Comparison of ENCODE assay signal across 24 cellular contexts in genomic region chr6:111337715-111338333, GRCh38.
DNase-seq lines count a peak whose midpoint lies in the region; ATAC-seq, FAIRE-seq and TF ChIP-seq lines count a peak whose summit lies in the region.
"Had no signal": no experiment of that assay in that cellular context is flagged by ENCODE, and none has a peak within 500 bp of the region (broad histone marks: within the 10 kb centered on the region; RNA-seq: fewer than 3 reads in every experiment).

No MANE protein-coding gene starts in this region.

- H3K4me3 Mint-ChIP-seq in WTC11, result no peak overlapping the region
- H3K4me3 Mint-ChIP-seq: CD4-positive, CD25-positive, alpha-beta regulatory T cell; IgD-negative memory B cell had no signal

- no peaks in the 10 kb centered on the region for H3K79me2 ChIP-seq in HepG2 (ENCODE audit: insufficient read depth, low read length)

- H3K27ac ChIP-seq in HepG2 (ENCODE audit: extremely low read length, insufficient read depth, low read length) (peak overlapping the region; percentile 10), small intestine (ENCODE audit: low read depth in 1 of 2, low read length in 1 of 2) (no peak overlapping the region)
- H3K27ac ChIP-seq: BLaER1, RWPE1 had no signal

- H3K4me1 ChIP-seq in HepG2 (ENCODE audit: insufficient read depth, low read length) (peaks cover 8% of the 10 kb centered on the region), small intestine (ENCODE audit: control insufficient read depth in 2 of 2, insufficient read depth in 1 of 2, low read depth in 1 of 2, low read length in 1 of 2) (no peaks in the 10 kb centered on the region)
- H3K4me1 ChIP-seq: BLaER1 had no signal

- no peak overlapping the region for H2AFZ ChIP-seq in HepG2 (ENCODE audit: low read length)

- H3K9me3 ChIP-seq in HepG2 (ENCODE audit: low read length) (no peaks in the 10 kb centered on the region), small intestine (ENCODE audit: control insufficient read depth, low read depth) (no peaks in the 10 kb centered on the region)
- H3K9me3 ChIP-seq: BLaER1 had no signal

- TF ChIP-seq CTCF in WTC11 (IDR thresholded peaks at IDR 0.05) (no peak), HepG2 (CRISPR knock-in tag; IDR thresholded peaks at IDR 0.05) (no peak)

- no TSS peak for BruUV-seq in HepG2 (replicated peaks; lab: Mats Ljungman, UMichigan)

- DNase-seq in GM12891 (ENCODE audit: insufficient read length, low spot score) (no peak), WTC11 (ENCODE audit: low spot score) (no peak), HepG2 (ENCODE audit: low spot score) (peak; percentile 16), small intestine (peak; percentile 58), NCI-H1105 treated with DMSO at 0.1 percent for 48 hours (lab: John Stamatoyannopoulos, UW) (no peak), Ammon's horn (ENCODE audit: low spot score) (no peak)
- DNase-seq: 8988T; CD4-positive, CD25-positive, alpha-beta regulatory T cell; DMS153; DND-41; NCI-H1048; NCI-H1417 treated with DMSO at 0.1 percent for 48 hours; NCI-H1694 treated with DMSO at 0.1 percent for 48 hours; NCI-H2081; NCI-H226; NCI-H510A; NCI-H69; SHP77 had no signal

- no peaks in the 10 kb centered on the region for H4K20me1 ChIP-seq in HepG2 (ENCODE audit: insufficient read depth, low read length)
- H4K20me1 ChIP-seq: BLaER1 had no signal

- no peak for TF ChIP-seq POLR2A in GM12891 (IDR thresholded peaks at IDR 0.05; ENCODE audit: low read depth, low read length)
- no peak for TF ChIP-seq POLR2A in HepG2 (IDR thresholded peaks at IDR 0.05; ENCODE audit: insufficient read depth in 1 of 2, low read depth in 2 of 2, low read length in 2 of 2)

- POLR2A ChIA-PET in WTC11 (lab: Charles Lee), result no interaction called here
- POLR2A ChIA-PET in HepG2 (lab: Yijun Ruan, JAX), result no interaction called here

- H3K27me3 ChIP-seq in HepG2 (ENCODE audit: control insufficient read depth in 1 of 2, insufficient read depth in 2 of 2, low read length in 2 of 2) (no peaks in the 10 kb centered on the region), small intestine (ENCODE audit: control insufficient read depth in 2 of 2, insufficient read depth in 2 of 2, low read length in 2 of 2) (no peaks in the 10 kb centered on the region)
- H3K27me3 ChIP-seq: BLaER1 had no signal

- H3K9me3 Mint-ChIP-seq in WTC11, result no peaks in the 10 kb centered on the region
- H3K9me3 Mint-ChIP-seq: CD4-positive, CD25-positive, alpha-beta regulatory T cell; IgD-negative memory B cell had no signal

- FAIRE-seq in GM12891 (lab: Jason Lieb, UNC) (peak; percentile 13), HepG2 (lab: Jason Lieb, UNC) (no peak), small intestine (lab: Jason Lieb, UNC) (no peak)
- FAIRE-seq: H54 had no signal

- H3K4me1 Mint-ChIP-seq in WTC11, result peaks cover 11% of the 10 kb centered on the region

- H3K4me3 ChIP-seq in HepG2 (replicated peaks in 1 of 3; ENCODE audit: insufficient read depth in 1 of 3, low read depth in 2 of 3, low read length in 3 of 3) (no peak overlapping the region), small intestine (ENCODE audit: low read depth in 1 of 2, low read length in 2 of 2) (no peak overlapping the region)
- H3K4me3 ChIP-seq: BLaER1 had no signal

- H3K4me2 ChIP-seq in HepG2 (ENCODE audit: low read depth, low read length), result no peak overlapping the region
- H3K4me2 ChIP-seq: BLaER1 had no signal

- no peak for ATAC-seq in WTC11
- ATAC-seq in HepG2, result peak; percentile 81
- ATAC-seq in HG02973 (IDR thresholded peaks at IDR 0.05; ENCODE audit: unreplicated experiment), result no peak
- ATAC-seq: Panc1 had no signal

- H3K36me3 ChIP-seq in HepG2 (replicated peaks in 1 of 2; ENCODE audit: control insufficient read depth in 1 of 2, insufficient read depth in 2 of 2, low read length in 2 of 2), result peaks cover 4 to 14% of the 10 kb centered on the region in 2 experiments; a peak in 4 of 5 replicates
- no peaks in the 10 kb centered on the region for H3K36me3 ChIP-seq in small intestine (ENCODE audit: control insufficient read depth in 2 of 2, insufficient read depth in 2 of 2, low read length in 2 of 2)

- in situ Hi-C loops in HepG2 (cut with HindIII; ENCODE audit: extremely low pct_ligation_motif_present, low pct_unique_long_range_greater_than_20kb), result no loop called here

- CTCF ChIA-PET in WTC11 (lab: Charles Lee) (interaction anchor here (1.4 kb wide), 1 partner anchor 24 kb away, joined by 4 read pairs; no protein-coding TSS in a partner anchor), HepG2 (lab: Yijun Ruan, JAX; ENCODE audit: low intra/inter-chr PET ratio, low total read pairs) (no interaction called here)

- peak overlapping the region; percentile 47; the same call in 1 of the 2 replicates for H3K27ac Mint-ChIP-seq in WTC11

- H3K9ac ChIP-seq in HepG2 (ENCODE audit: insufficient read depth, low read depth, low read length), result no peak overlapping the region
- H3K9ac ChIP-seq: BLaER1 had no signal

- WGBS in HepG2 (ENCODE audit: low lambda C conversion rate), result 89% methylated on average over 3 of the region's 3 CpGs
- 42 to 70% (median 42%) methylated on average over 3 of the region's 3 CpGs for WGBS in small intestine, 3 donors

- H3K36me3 Mint-ChIP-seq in WTC11, result no peaks in the 10 kb centered on the region

- TF ChIP-seq RAD21 in HepG2 (CRISPR knock-in tag; IDR thresholded peaks at IDR 0.05), result no peak

- TF ChIP-seq EP300 in HepG2 (IDR thresholded peaks at IDR 0.05; ENCODE audit: low read depth in 2 of 2, low read length in 2 of 2) (no peak), HepG2 (CRISPR knock-in tag; IDR thresholded peaks at IDR 0.05; ENCODE audit: borderline replicate concordance) (no peak)

- H3K27me3 Mint-ChIP-seq in WTC11 (ENCODE audit: low read depth), result no peaks in the 10 kb centered on the region
- H3K27me3 Mint-ChIP-seq: CD4-positive, CD25-positive, alpha-beta regulatory T cell; IgD-negative memory B cell had no signal

- intact Hi-C loops in HepG2 (cut with micrococcal nuclease; ENCODE audit: unreplicated experiment), result no loop called here

TF ChIP-seq in GM12891, 5 proteins besides CTCF, POLR2A, EP300 and RAD21:
- TF ChIP-seq SPI1 (IDR thresholded peaks at IDR 0.05; ENCODE audit: low read depth, low read length) (no peak), POU2F2 (IDR thresholded peaks at IDR 0.05; ENCODE audit: low read depth, low read length) (no peak), TAF1 (IDR thresholded peaks at IDR 0.05; ENCODE audit: low read depth, low read length) (no peak), PAX5 (IDR thresholded peaks at IDR 0.05; ENCODE audit: insufficient read depth, low read length, severe bottlenecking) (no peak)

TF ChIP-seq in WTC11, 78 proteins besides CTCF, POLR2A, EP300 and RAD21:
- TF ChIP-seq FOXP1 (CRISPR knock-in tag; IDR thresholded peaks at IDR 0.05; ENCODE audit: borderline replicate concordance) (no peak), MXD4 (CRISPR knock-in tag; IDR thresholded peaks at IDR 0.05; ENCODE audit: borderline replicate concordance) (no peak)

TF ChIP-seq in HepG2, 621 proteins besides CTCF, POLR2A, EP300 and RAD21:
- TF ChIP-seq MAFF (IDR thresholded peaks at IDR 0.05; ENCODE audit: low read depth, low read length) (peak; percentile 84), RBM22 (optimal IDR thresholded peaks at IDR 0.05; ENCODE audit: low read length) (peak; percentile 31), ZBTB20 (CRISPR knock-in tag; IDR thresholded peaks at IDR 0.05; ENCODE audit: borderline replicate concordance, low read depth) (peak; percentile 88; the same call in 1 of the 2 replicates), HNF4A (CRISPR knock-in tag; IDR thresholded peaks at IDR 0.05) (peak; percentile 75), ZNF264 (CRISPR knock-in tag; IDR thresholded peaks at IDR 0.05) (0 out of 2 replicates have a peak, but pooled peaks have one; percentile 41), ZNF549 (CRISPR knock-in tag; IDR thresholded peaks at IDR 0.05) (0 out of 2 replicates have a peak, but pooled peaks have one; percentile 65), MAFK (conservative IDR thresholded peaks at IDR 0.05 in 1 of 2, IDR thresholded peaks at IDR 0.05 in 1 of 2; ENCODE audit: low read length in 2 of 2) (peak; percentile 84 to 88), ZNF597 (CRISPR knock-in tag; IDR thresholded peaks at IDR 0.05) (no peak), NAIF1 (CRISPR knock-in tag; IDR thresholded peaks at IDR 0.05; ENCODE audit: borderline replicate concordance) (no peak), NBN (conservative IDR thresholded peaks at IDR 0.05) (no peak), HNF4G (IDR thresholded peaks at IDR 0.05; ENCODE audit: borderline replicate concordance, low read depth, low read length) (peak; percentile 34; the same call in 1 of the 2 replicates), HNF4G (CRISPR knock-in tag; IDR thresholded peaks at IDR 0.05; ENCODE audit: borderline replicate concordance, low read depth) (no peak), ZNF800 (CRISPR knock-in tag; IDR thresholded peaks at IDR 0.05) (0 out of 2 replicates have a peak, but pooled peaks have one; percentile 27)

Comparison
In these comparisons a context has a peak if more than half of its experiments do, and no peak if none do; other contexts are left out.
1. DNase-seq: peak in HepG2 (single experiment) and small intestine (single experiment); none in GM12891 (single experiment), WTC11 (single experiment), NCI-H1105 treated with DMSO at 0.1 percent for 48 hours (single experiment) and Ammon's horn (single experiment).